In genomic region chr20:10596726-10597125, GRCh38 we compare ENCODE assay signal across 13 cellular contexts.
DNase-seq lines count a peak whose midpoint lies in the region; ATAC-seq and TF ChIP-seq lines count a peak whose summit lies in the region.
"Had no signal": no experiment of that assay in that cellular context is flagged by ENCODE, and none has a peak within 500 bp of the region (broad histone marks: within the 10 kb centered on the region; RNA-seq: fewer than 3 reads in every experiment).

No MANE protein-coding gene starts in this region.

- peak overlapping the region; percentile 58 for H3K27ac ChIP-seq in GM23248
- H3K27ac ChIP-seq in fibroblast of lung (ENCODE audit: insufficient read depth, low read length), result peak overlapping the region; percentile 65
- peak overlapping the region in 3 of 4 donors; percentile 20 to 39 (median 21) for H3K27ac ChIP-seq in sigmoid colon
- no peak overlapping the region for H3K27ac ChIP-seq in WERI-Rb-1
- H3K27ac ChIP-seq: right lobe of liver, SK-N-MC had no signal

- WGBS in GM23248 (ENCODE audit: low coverage in 1 of 2, low lambda C conversion rate in 2 of 2, missing lambda C conversion rate in 2 of 2), 2 experiments, result 8 to 15% methylated on average over 4 of the region's 4 CpGs
- 80 to 84% methylated on average over 4 of the region's 4 CpGs for WGBS in sigmoid colon, 2 donors

- no peak for TF ChIP-seq EP300 in sigmoid colon (IDR thresholded peaks at IDR 0.05)

- no peaks in the 10 kb centered on the region for H3K79me2 ChIP-seq in GM23248 (ENCODE audit: insufficient read depth)
- H3K79me2 ChIP-seq in fibroblast of lung (ENCODE audit: control insufficient read depth, insufficient read depth, low read length), result no peaks in the 10 kb centered on the region

- TF ChIP-seq CTCF in fibroblast of lung (conservative IDR thresholded peaks at IDR 0.05 in 1 of 2, IDR thresholded peaks at IDR 0.05 in 1 of 2; ENCODE audit: low read depth in 1 of 2, low read length in 2 of 2), result no peak
- no peak for TF ChIP-seq CTCF in sigmoid colon (IDR thresholded peaks at IDR 0.05)
- TF ChIP-seq CTCF in WERI-Rb-1 (IDR thresholded peaks at IDR 0.05; ENCODE audit: low read depth, low read length), result no peak

- H3K27me3 ChIP-seq in GM23248 (replicated peaks; ENCODE audit: insufficient read depth) (no peaks in the 10 kb centered on the region), fibroblast of lung (ENCODE audit: control insufficient read depth, insufficient read depth, low read length) (no peaks in the 10 kb centered on the region), sigmoid colon (no peaks in the 10 kb centered on the region), WERI-Rb-1 (ENCODE audit: insufficient read depth, low read depth, severe bottlenecking) (no peaks in the 10 kb centered on the region)
- H3K27me3 ChIP-seq: right lobe of liver had no signal

- H3K4me1 ChIP-seq in GM23248 (ENCODE audit: insufficient read depth) (peaks cover 44% of the 10 kb centered on the region), fibroblast of lung (ENCODE audit: control insufficient read depth, extremely low read depth, insufficient read depth, low read length) (peaks cover 22% of the 10 kb centered on the region), sigmoid colon (peaks cover 0 to 29% (median 22%) of the 10 kb centered on the region in 4 donors)
- H3K4me1 ChIP-seq: right lobe of liver had no signal

- H3K9me3 ChIP-seq in GM23248 (ENCODE audit: low read depth), result no peaks in the 10 kb centered on the region
- no peaks in the 10 kb centered on the region for H3K9me3 ChIP-seq in fibroblast of lung (ENCODE audit: control insufficient read depth, insufficient read depth, low read depth, low read length)
- no peaks in the 10 kb centered on the region for H3K9me3 ChIP-seq in sigmoid colon
- no peaks in the 10 kb centered on the region for H3K9me3 ChIP-seq in WERI-Rb-1 (ENCODE audit: severe bottlenecking)
- H3K9me3 ChIP-seq: right lobe of liver had no signal

- H3K4me3 ChIP-seq in GM23248 (peak overlapping the region; percentile 3; the same call in 1 of the 2 replicates), fibroblast of lung (replicated peaks in 1 of 4; ENCODE audit: control extremely low read depth in 1 of 4, insufficient read depth in 1 of 4, low read depth in 3 of 4, low read length in 4 of 4) (peak overlapping the region in 1 of 4 experiments; percentile 10), sigmoid colon (no peak overlapping the region), WERI-Rb-1 (ENCODE audit: low read depth, low read length) (no peak overlapping the region)
- H3K4me3 ChIP-seq: right lobe of liver, SK-N-MC had no signal

- H3K9ac ChIP-seq in GM23248 (0 out of 2 replicates have a peak overlapping the region, but pooled peaks have one; percentile 1), fibroblast of lung (ENCODE audit: insufficient read depth, low read length) (no peak overlapping the region)

- H2AFZ ChIP-seq in GM23248 (no peak overlapping the region), fibroblast of lung (ENCODE audit: low read length) (no peak overlapping the region)

- in situ Hi-C loops in GM23248 (cut with MboI), result no loop called here

- DNase-seq in GM23248 (peak; percentile 86), SW 1271 (lab: John Stamatoyannopoulos, UW) (peak; percentile 24 to 47), fibroblast of lung (ENCODE audit: low read depth in 2 of 2) (peak; percentile 86 to 94), sigmoid colon (no peak), WERI-Rb-1 (no peak), kidney glomerular epithelial cell (lab: John Stamatoyannopoulos, UW) (no peak)
- DNase-seq: activated CD4-positive, alpha-beta T cell treated with anti-CD3 and anti-CD28 coated beads, Interleukin-2, amount 10 ng/mL, durations not matched to agents 7 days and 5 days; KBM-7; NCI-H226; right lobe of liver had no signal

- TF ChIP-seq POLR2A in sigmoid colon (IDR thresholded peaks at IDR 0.05), result no peak

- H3K4me2 ChIP-seq in GM23248 (ENCODE audit: unreplicated experiment) (peak overlapping the region; percentile 31), fibroblast of lung (ENCODE audit: extremely low read depth, insufficient read depth, low read length) (no peak overlapping the region)

- ATAC-seq in HG03521 (IDR thresholded peaks at IDR 0.05; ENCODE audit: unreplicated experiment) (no peak), HG02763 (IDR thresholded peaks at IDR 0.05; ENCODE audit: unreplicated experiment) (no peak)

- H3K36me3 ChIP-seq in GM23248 (ENCODE audit: low read depth) (no peaks in the 10 kb centered on the region), fibroblast of lung (ENCODE audit: control insufficient read depth, insufficient read depth, low read length) (no peaks in the 10 kb centered on the region), sigmoid colon (no peaks in the 10 kb centered on the region), WERI-Rb-1 (no peaks in the 10 kb centered on the region)
- H3K36me3 ChIP-seq: right lobe of liver had no signal

- peaks cover 34% of the 10 kb centered on the region for H3F3A ChIP-seq in GM23248 (ENCODE audit: insufficient read depth)

- intact Hi-C loops in sigmoid colon (cut with DNase I), result no loop called here

- H4K20me1 ChIP-seq in GM23248 (ENCODE audit: insufficient read depth) (no peaks in the 10 kb centered on the region), fibroblast of lung (ENCODE audit: control insufficient read depth, extremely low read depth, insufficient read depth, low read length) (no peaks in the 10 kb centered on the region)

- H3K9me2 ChIP-seq in GM23248 (ENCODE audit: insufficient read depth), result no peaks in the 10 kb centered on the region

Comparison
In these comparisons a context has a peak if more than half of its experiments do, and no peak if none do; other contexts are left out.
1. DNase-seq: peak in GM23248 (single experiment), SW 1271 (2 of 2) and fibroblast of lung (2 of 2); none in sigmoid colon (single experiment), WERI-Rb-1 (single experiment) and kidney glomerular epithelial cell (single experiment).